In genomic region chr13:110914293-110915056, GRCh38 we compare ENCODE assay signal across 8 cellular contexts. TPM values are rescaled to one million over a fixed set of nuclear protein-coding genes. Genes with fewer than 3 reads are reported as not detected.
A peak's percentile ranks its signal among the peaks of the same experiment; 100 is the strongest.
DNase-seq lines count a peak whose midpoint lies in the region; ATAC-seq and TF ChIP-seq lines count a peak whose summit lies in the region.

No MANE protein-coding gene starts in this region.

- H3K4me1 ChIP-seq in duodenal mucosa (ENCODE audit: control insufficient read depth in 1 of 2, insufficient read depth in 2 of 2, low read length in 2 of 2) (peaks cover 31 to 35% of the 10 kb centered on the region in 2 donors), lower lobe of right lung (peaks cover 55% of the 10 kb centered on the region)

- ATAC-seq in GM18870 (IDR thresholded peaks at IDR 0.05; ENCODE audit: unreplicated experiment) (peak; percentile 24), HG03095 (IDR thresholded peaks at IDR 0.05; ENCODE audit: unreplicated experiment) (peak; percentile 38), lower lobe of right lung (peak; percentile 56 to 60)

- intact Hi-C loops in lower lobe of right lung (cut with DNase I) = no loop called here

- H3K36me3 ChIP-seq in duodenal mucosa (ENCODE audit: control insufficient read depth in 1 of 2, insufficient read depth in 2 of 2, low read length in 2 of 2) (peaks cover 1 to 9% of the 10 kb centered on the region in 2 donors), lower lobe of right lung (peaks cover 13% of the 10 kb centered on the region)

- peak overlapping the region; percentile 88 to 96 for H3K9ac ChIP-seq in duodenal mucosa (ENCODE audit: low read depth in 1 of 2, low read length in 2 of 2)

- TF ChIP-seq CTCF in lower lobe of right lung (IDR thresholded peaks at IDR 0.05) = no peak

- H3K27me3 ChIP-seq in duodenal mucosa (ENCODE audit: control insufficient read depth in 1 of 2, insufficient read depth in 2 of 2, low read length in 2 of 2) (no peaks in the 10 kb centered on the region), lower lobe of right lung (ENCODE audit: low read depth) (no peaks in the 10 kb centered on the region)

- H3K4me3 ChIP-seq in duodenal mucosa (ENCODE audit: low read depth in 1 of 2, low read length in 2 of 2) (peak overlapping the region; percentile 81 to 95), lower lobe of right lung (peak overlapping the region; percentile 98)

- H3K27ac ChIP-seq in duodenal mucosa (ENCODE audit: low read depth, low read length) (peak overlapping the region; percentile 99), lower lobe of right lung (peak overlapping the region; percentile 100)

- peak; percentile 55 to 67 for DNase-seq in AML-193 (lab: John Stamatoyannopoulos, UW)
- peak; percentile 50 for DNase-seq in NCI-H460 (ENCODE audit: extremely low read depth, low read depth)
- DNase-seq in activated CD4-positive, alpha-beta T cell treated with anti-CD3 and anti-CD28 coated beads, Interleukin-2, amount 50 U/mL, for 48 hours = peak; percentile 78 to 82
- DNase-seq in lower lobe of right lung = peak; percentile 90
- DNase-seq in stimulated activated CD4-positive, alpha-beta T cell treated with anti-CD3 and anti-CD28 coated beads, TNF-alpha, amount 100 ng/mL, for 24 hours (ENCODE audit: low read depth in 3 of 3) = peak; percentile 47 to 80 (median 65)

- H3K9me3 ChIP-seq in duodenal mucosa (ENCODE audit: control insufficient read depth in 1 of 2, low read length in 2 of 2) (no peaks in the 10 kb centered on the region), lower lobe of right lung (no peaks in the 10 kb centered on the region)

RNA-seq across cellular contexts. Expression of gene ANKRD10, which starts 0.4 kb away (rescaled TPM):
- 42.1 and 51.5 TPM in 2 replicates for total RNA-seq in NCI-H460 (2014; rRNA removed; shearing (Covaris generic))
- 192 and 196 TPM in 2 replicates for polyA plus RNA-seq in NCI-H460 (2014; cell fraction: nucleus; rRNA removed)
- total RNA-seq in lower lobe of right lung = 132 TPM

Comparison
In these comparisons a context has a peak if more than half of its experiments do, and no peak if none do; other contexts are left out.
1. Peak in every context shown above with its lines: DNase-seq, ATAC-seq, H3K4me3 ChIP-seq and H3K27ac ChIP-seq.